Comparison of ENCODE assay signal across 24 cellular contexts in genomic region chr13:47046706-47047105, GRCh38.
DNase-seq lines count a peak whose midpoint lies in the region; ATAC-seq, FAIRE-seq and TF ChIP-seq lines count a peak whose summit lies in the region.
"Had no signal": no experiment of that assay in that cellular context is flagged by ENCODE, and none has a peak within 500 bp of the region (broad histone marks: within the 10 kb centered on the region; RNA-seq: fewer than 3 reads in every experiment).

No MANE protein-coding gene starts in this region.

- no peak for FAIRE-seq in GM12891 (lab: Jason Lieb, UNC)
- FAIRE-seq: K562 had no signal

- no peaks in the 10 kb centered on the region for H4K20me1 ChIP-seq in BLaER1

- peaks cover 12% of the 10 kb centered on the region; the same call in 1 of the 2 replicates for H3K4me1 ChIP-seq in BLaER1

- H3K27ac ChIP-seq in BLaER1, result no peak overlapping the region
- H3K27ac ChIP-seq: SK-N-MC had no signal

- no peaks in the 10 kb centered on the region for H3K9me3 ChIP-seq in BLaER1

- 0 out of 2 replicates have a peak overlapping the region, but pooled peaks have one; percentile 18 for H3K4me2 ChIP-seq in BLaER1

- H3K9ac ChIP-seq in BLaER1, result no peak overlapping the region

- DNase-seq in NCI-H748 (lab: John Stamatoyannopoulos, UW; ENCODE audit: unreplicated experiment) (no peak), GM12891 (ENCODE audit: insufficient read length, low spot score) (no peak), DMS153 treated with DMSO at 0.1 percent for 48 hours (lab: John Stamatoyannopoulos, UW; ENCODE audit: unreplicated experiment) (no peak)
- DNase-seq: 8988T; CD4-positive, CD25-positive, alpha-beta regulatory T cell; COR-L47; DMS 273 treated with DMSO at 0.1 percent for 48 hours; NCI-H1092 treated with DMSO at 0.1 percent for 48 hours; NCI-H146; NCI-H2029 treated with DMSO at 0.1 percent for 48 hours; NCI-H2171; NCI-H446; NCI-H526 treated with DMSO at 0.1 percent for 48 hours; OCI-M1; Right ventricle myocardium superior; T-helper 1 cell; T-helper 9 cell had no signal

- no peak overlapping the region for H3K4me3 ChIP-seq in BLaER1
- H3K4me3 ChIP-seq: K562, SK-N-MC had no signal

- ATAC-seq in GM18511 (IDR thresholded peaks at IDR 0.05; ENCODE audit: unreplicated experiment) (peak; percentile 56), GM19395 (IDR thresholded peaks at IDR 0.05; ENCODE audit: unreplicated experiment) (peak; percentile 71), HG03025 (IDR thresholded peaks at IDR 0.05; ENCODE audit: low FRiP score, unreplicated experiment) (peak; percentile 69), HG02938 (IDR thresholded peaks at IDR 0.05; ENCODE audit: unreplicated experiment) (no peak)
- ATAC-seq: K562 had no signal

- no peaks in the 10 kb centered on the region for H3K36me3 ChIP-seq in BLaER1

- no peaks in the 10 kb centered on the region for H3K27me3 ChIP-seq in BLaER1

- TF ChIP-seq POLR2A in GM12891 (IDR thresholded peaks at IDR 0.05; ENCODE audit: low read depth, low read length), result no peak

TF ChIP-seq in GM12891, 5 proteins besides CTCF, POLR2A, EP300 and RAD21:
- no peak for TF ChIP-seq POU2F2 (IDR thresholded peaks at IDR 0.05; ENCODE audit: low read depth, low read length)
- TF ChIP-seq TAF1 (IDR thresholded peaks at IDR 0.05; ENCODE audit: low read depth, low read length), result no peak
- TF ChIP-seq SPI1 (IDR thresholded peaks at IDR 0.05; ENCODE audit: low read depth, low read length), result no peak
- TF ChIP-seq POLR2AphosphoS5 (IDR thresholded peaks at IDR 0.05; ENCODE audit: low read depth, low read length), result no peak
- TF ChIP-seq PAX5 (IDR thresholded peaks at IDR 0.05; ENCODE audit: insufficient read depth, low read length, severe bottlenecking), result no peak
